In the genomic region with DNA sequence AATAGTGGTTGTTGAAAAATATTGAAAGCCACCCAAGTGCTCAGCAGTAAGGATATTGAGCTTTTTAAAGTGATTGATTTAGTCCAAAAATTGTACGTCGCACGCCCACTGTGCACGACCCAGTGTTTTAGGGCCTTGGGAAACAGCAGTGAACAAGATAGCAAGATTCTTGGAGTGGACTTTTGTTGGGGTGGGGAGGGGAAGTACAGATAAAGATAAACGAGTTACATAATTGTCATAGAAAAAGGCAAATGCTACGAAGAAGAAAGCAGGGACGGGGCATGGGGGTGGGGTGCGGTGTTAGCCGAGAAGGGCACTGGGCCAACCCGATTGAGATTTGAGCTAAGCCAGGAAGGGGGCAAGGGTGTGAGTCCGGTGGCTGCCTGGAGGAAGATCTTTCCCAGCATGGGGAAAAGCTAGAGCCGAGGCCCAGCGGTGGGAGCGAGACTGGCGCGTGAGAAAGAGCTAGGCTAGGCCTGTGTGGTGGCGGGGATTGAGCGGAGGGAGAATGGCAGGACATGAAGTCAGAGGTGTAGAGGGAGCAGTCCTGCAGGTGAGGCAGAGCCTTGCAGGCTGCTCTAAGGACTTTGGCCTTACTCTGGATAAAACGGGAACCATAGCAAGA, we compare ENCODE assay signal across 8 cellular contexts. TPM values are rescaled to one million over a fixed set of nuclear protein-coding genes. Genes with fewer than 3 reads are reported as not detected.
DNase-seq lines count a peak whose midpoint lies in the region; ATAC-seq, FAIRE-seq and TF ChIP-seq lines count a peak whose summit lies in the region.

No MANE protein-coding gene starts in this region.

- peak overlapping the region; percentile 98 for H3K9ac ChIP-seq in keratinocyte (ENCODE audit: control insufficient read depth, extremely low read depth, insufficient read depth, low read length)

- in situ Hi-C loops in SK-MEL-5 (cut with HindIII; ENCODE audit: low pct_unique_long_range_greater_than_20kb, low sequenced_read_pairs): no loop called here
- in situ Hi-C loops in brain microvascular endothelial cell (cut with HindIII; ENCODE audit: low pct_ligation_motif_present, low sequenced_read_pairs): no loop called here

- TF ChIP-seq CTCF in GM12865 (IDR thresholded peaks at IDR 0.05; ENCODE audit: insufficient read depth, low read depth, low read length, missing control alignments) (peak; percentile 26), brain microvascular endothelial cell (IDR thresholded peaks at IDR 0.05; ENCODE audit: low read depth, low read length, missing control alignments) (peak; percentile 32), keratinocyte (optimal IDR thresholded peaks at IDR 0.05 in 1 of 3, IDR thresholded peaks at IDR 0.05 in 1 of 3, conservative IDR thresholded peaks at IDR 0.05 in 1 of 3; ENCODE audit: extremely low read depth in 1 of 3, insufficient read depth in 2 of 3, low read length in 3 of 3) (peak in 2 of 3 experiments; percentile 42 to 48)

- H3K9me3 ChIP-seq in keratinocyte (ENCODE audit: control insufficient read depth, low read depth, low read length): no peaks in the 10 kb centered on the region

- H3K27ac ChIP-seq in brain microvascular endothelial cell: peak overlapping the region; percentile 95
- peak overlapping the region; percentile 93 for H3K27ac ChIP-seq in keratinocyte (ENCODE audit: control insufficient read depth, insufficient read depth, low read length)

- FAIRE-seq in keratinocyte (lab: Jason Lieb, UNC): no peak

- H2AFZ ChIP-seq in keratinocyte (ENCODE audit: control insufficient read depth, low read length): peak overlapping the region; percentile 52

- dilution Hi-C loops in keratinocyte (cut with MboI; ENCODE audit: extremely low pct_ligation_motif_present, low sequenced_read_pairs): no loop called here

- H3K4me2 ChIP-seq in keratinocyte (ENCODE audit: control insufficient read depth, extremely low read depth, insufficient read depth, low read depth, low read length): peak overlapping the region; percentile 99

- no peaks in the 10 kb centered on the region for H3K9me1 ChIP-seq in keratinocyte (ENCODE audit: control insufficient read depth, extremely low read depth, insufficient read depth, low read length)

- H4K20me1 ChIP-seq in keratinocyte (ENCODE audit: control insufficient read depth, extremely low read depth, insufficient read depth, low read length): peaks cover 14% of the 10 kb centered on the region

- H3K36me3 ChIP-seq in brain microvascular endothelial cell (replicated peaks) (peaks cover 16% of the 10 kb centered on the region), keratinocyte (ENCODE audit: control insufficient read depth in 2 of 2, extremely low read depth in 1 of 2, insufficient read depth in 2 of 2, low read length in 2 of 2) (peaks cover 15 to 24% of the 10 kb centered on the region in 2 experiments)

- H3K4me1 ChIP-seq in keratinocyte (ENCODE audit: control insufficient read depth, extremely low read depth, insufficient read depth, low read length): peaks cover 20% of the 10 kb centered on the region

- DNase-seq in GM12865 (ENCODE audit: low read depth) (peak; percentile 58), SK-MEL-5 (ENCODE audit: low read depth, low spot score) (peak; percentile 25), brain microvascular endothelial cell (peak; percentile 18), keratinocyte (ENCODE audit: low read depth, low spot score) (no peak), T1000 (lab: John Stamatoyannopoulos, UW) (no peak), KG1 (lab: John Stamatoyannopoulos, UW) (no peak)
- DNase-seq in stimulated activated CD4-positive, alpha-beta T cell treated with anti-CD3 and anti-CD28 coated beads, Interleukin-1b, Interleukin-23, amount 100 ng/mL, for 48 hours: peak; percentile 43

- peaks cover 50% of the 10 kb centered on the region for H3K79me2 ChIP-seq in keratinocyte (ENCODE audit: control insufficient read depth, insufficient read depth, low read length)

- H3K4me3 ChIP-seq in GM12865 (ENCODE audit: low read depth, low read length): peak overlapping the region; percentile 86
- peak overlapping the region; percentile 93 for H3K4me3 ChIP-seq in brain microvascular endothelial cell (ENCODE audit: low read depth, low read length)
- H3K4me3 ChIP-seq in keratinocyte (ENCODE audit: control insufficient read depth in 2 of 3, extremely low read depth in 1 of 3, insufficient read depth in 2 of 3, low read depth in 1 of 3, low read length in 3 of 3): peak overlapping the region; percentile 93 to 99 (median 99)

- H3K27me3 ChIP-seq in brain microvascular endothelial cell (replicated peaks) (no peaks in the 10 kb centered on the region), keratinocyte (ENCODE audit: control insufficient read depth, extremely low read depth, insufficient read depth, low read length) (no peaks in the 10 kb centered on the region)

- ATAC-seq in HG02759 (IDR thresholded peaks at IDR 0.05; ENCODE audit: unreplicated experiment): peak; percentile 9

RNA-seq across cellular contexts. Expression of a gene that starts 0.5 kb away (rescaled TPM):
- total RNA-seq in SK-MEL-5 (2014; rRNA removed; shearing (Covaris generic)): 11.2 and 14.4 TPM in 2 replicates
- polyA plus RNA-seq in SK-MEL-5 (2015; cell fraction: cytosol; rRNA removed): 9.7 and 13.8 TPM in 2 replicates
- 2.9 and 3.0 TPM in 2 replicates for polyA plus RNA-seq in SK-MEL-5 (2015; cell fraction: nucleus; rRNA removed)
- 10.5 to 12.5 TPM (median 11.2 TPM) in 3 replicates for polyA plus RNA-seq in keratinocyte
- 10.5 TPM for polyA plus RNA-seq in keratinocyte (2011; ENCODE audit: low read depth)
- polyA plus RNA-seq in keratinocyte (2011; cell fraction: cytosol; rRNA removed): 7.7 and 14.5 TPM in 2 replicates
- 10.8 and 11.0 TPM in 2 replicates for polyA plus RNA-seq in keratinocyte (2011; cell fraction: nucleus; rRNA removed)
- polyA plus RNA-seq in keratinocyte (2012; ENCODE audit: low replicate concordance): 6.3 and 9.5 TPM in 2 replicates
- polyA minus RNA-seq in keratinocyte: 1.2 to 10.8 TPM (median 9.9 TPM) in 3 replicates
- polyA minus RNA-seq in keratinocyte (2011; cell fraction: cytosol; rRNA and poly(A)+ RNA removed): 7.7 TPM
- 3.5 and 7.8 TPM in 2 replicates for polyA minus RNA-seq in keratinocyte (2011; cell fraction: nucleus; rRNA and poly(A)+ RNA removed)

RNA-seq across cellular contexts. Expression of a gene that starts 0.7 kb away (rescaled TPM):
- total RNA-seq in SK-MEL-5 (2014; rRNA removed; shearing (Covaris generic)): 25.4 and 26.4 TPM in 2 replicates
- 16.9 and 18.1 TPM in 2 replicates for polyA plus RNA-seq in SK-MEL-5 (2015; cell fraction: cytosol; rRNA removed)
- 18.2 and 23.8 TPM in 2 replicates for polyA plus RNA-seq in SK-MEL-5 (2015; cell fraction: nucleus; rRNA removed)
- 20.6 to 24.6 TPM (median 21.7 TPM) in 3 replicates for polyA plus RNA-seq in keratinocyte
- polyA plus RNA-seq in keratinocyte (2011; ENCODE audit: low read depth): 4.9 TPM
- 14.5 and 18.2 TPM in 2 replicates for polyA plus RNA-seq in keratinocyte (2011; cell fraction: cytosol; rRNA removed)
- polyA plus RNA-seq in keratinocyte (2011; cell fraction: nucleus; rRNA removed): 20.6 and 21.1 TPM in 2 replicates
- 7.5 and 14.5 TPM in 2 replicates for polyA plus RNA-seq in keratinocyte (2012; ENCODE audit: low replicate concordance)
- polyA minus RNA-seq in keratinocyte: 4.9 to 15.7 TPM (median 13.8 TPM) in 3 replicates
- 8.2 TPM for polyA minus RNA-seq in keratinocyte (2011; cell fraction: cytosol; rRNA and poly(A)+ RNA removed)
- 4.5 and 16.3 TPM in 2 replicates for polyA minus RNA-seq in keratinocyte (2011; cell fraction: nucleus; rRNA and poly(A)+ RNA removed)

RNA-seq across cellular contexts. Expression of a gene that starts 25.9 kb away (rescaled TPM):
- 42.0 and 45.8 TPM in 2 replicates for total RNA-seq in SK-MEL-5 (2014; rRNA removed; shearing (Covaris generic))
- polyA plus RNA-seq in SK-MEL-5 (2015; cell fraction: cytosol; rRNA removed): 37.3 and 42.9 TPM in 2 replicates
- polyA plus RNA-seq in SK-MEL-5 (2015; cell fraction: nucleus; rRNA removed): 34.2 and 46.6 TPM in 2 replicates
- polyA plus RNA-seq in keratinocyte: 9.2 to 12.9 TPM (median 12.2 TPM) in 3 replicates
- 11.9 TPM for polyA plus RNA-seq in keratinocyte (2011; ENCODE audit: low read depth)
- polyA plus RNA-seq in keratinocyte (2011; cell fraction: cytosol; rRNA removed): 10.4 and 15.0 TPM in 2 replicates
- polyA plus RNA-seq in keratinocyte (2011; cell fraction: nucleus; rRNA removed): 14.8 and 15.1 TPM in 2 replicates
- polyA plus RNA-seq in keratinocyte (2012; ENCODE audit: low replicate concordance): 9.1 and 13.2 TPM in 2 replicates
- 4.5 to 12.9 TPM (median 8.1 TPM) in 3 replicates for polyA minus RNA-seq in keratinocyte
- polyA minus RNA-seq in keratinocyte (2011; cell fraction: cytosol; rRNA and poly(A)+ RNA removed): 10.4 TPM
- polyA minus RNA-seq in keratinocyte (2011; cell fraction: nucleus; rRNA and poly(A)+ RNA removed): 6.8 and 14.3 TPM in 2 replicates

Comparison
In these comparisons a context has a peak if more than half of its experiments do, and no peak if none do; other contexts are left out.
1. DNase-seq: peak in GM12865 (single experiment), SK-MEL-5 (single experiment), brain microvascular endothelial cell (single experiment) and stimulated activated CD4-positive, alpha-beta T cell treated with anti-CD3 and anti-CD28 coated beads, Interleukin-1b, Interleukin-23, amount 100 ng/mL, for 48 hours (single experiment); none in keratinocyte (single experiment), T1000 (single experiment) and KG1 (single experiment).
2. Peak in every context shown above with its lines, with median percentiles within 50 percentile points of each other: H3K4me3 ChIP-seq and CTCF ChIP-seq.